ENCODE assay signal across 8 cellular contexts in genomic region chr12:75329918-75330826, GRCh38.
A peak's percentile ranks its signal among the peaks of the same experiment; 100 is the strongest.
DNase-seq lines count a peak whose midpoint lies in the region; ATAC-seq and TF ChIP-seq lines count a peak whose summit lies in the region.

TSS of gene CAPS2 (minus strand) at chr12:75330324. CDS start at chr12:75326498, 3,826 bp downstream.

- H3K27ac ChIP-seq in layer of hippocampus (ENCODE audit: low read depth, low read length) = peak within 1 kb of the TSS; percentile 65

- TF ChIP-seq CTCF in AG09319 (IDR thresholded peaks at IDR 0.05; ENCODE audit: low read depth, low read length) (no peak), choroid plexus epithelial cell (conservative IDR thresholded peaks at IDR 0.05; ENCODE audit: low read depth, low read length) (no peak)

- DNase-seq in AG09319 (ENCODE audit: extremely low read depth, low read depth) (peak; percentile 52), NCI-H2196 treated with DMSO at 0.1 percent for 48 hours (lab: John Stamatoyannopoulos, UW; ENCODE audit: unreplicated experiment) (peak; percentile 80), choroid plexus epithelial cell (ENCODE audit: low read depth) (peak; percentile 92)
- DNase-seq in activated CD4-positive, CD25-positive, alpha-beta regulatory T cell treated with anti-CD3 and anti-CD28 coated beads, Interleukin-2, amount 50 U/mL, for 72 hours = peak; percentile 50
- DNase-seq in stimulated activated CD4-positive, alpha-beta T cell treated with anti-CD3 and anti-CD28 coated beads, Interleukin-15, amount 100 ng/mL, for 48 hours (ENCODE audit: low read depth in 2 of 2) = peak; percentile 29 to 51

- peak within 1 kb of the TSS; percentile 78 for H3K4me3 ChIP-seq in choroid plexus epithelial cell (ENCODE audit: low read depth, low read length)

- H3K27me3 ChIP-seq in layer of hippocampus (ENCODE audit: control insufficient read depth, insufficient read depth, low read length) = no peaks in the 10 kb centered on the region

- ATAC-seq in GM18907 (IDR thresholded peaks at IDR 0.05; ENCODE audit: unreplicated experiment) (peak; percentile 93), HG03135 (IDR thresholded peaks at IDR 0.05; ENCODE audit: unreplicated experiment) (peak; percentile 88)

Comparison
In these comparisons a context has a peak if more than half of its experiments do, and no peak if none do; other contexts are left out.
1. Peak in every context shown above with its lines: DNase-seq, ATAC-seq, H3K4me3 ChIP-seq and H3K27ac ChIP-seq.
2. DNase-seq: peak in every context shown above with its lines; median percentile 92 in choroid plexus epithelial cell; 80 in NCI-H2196 treated with DMSO at 0.1 percent for 48 hours; 52 in AG09319; 50 in activated CD4-positive, CD25-positive, alpha-beta regulatory T cell treated with anti-CD3 and anti-CD28 coated beads, Interleukin-2, amount 50 U/mL, for 72 hours; 40 in stimulated activated CD4-positive, alpha-beta T cell treated with anti-CD3 and anti-CD28 coated beads, Interleukin-15, amount 100 ng/mL, for 48 hours.